16 cellular contexts compared by ENCODE assay signal in the genomic region with DNA sequence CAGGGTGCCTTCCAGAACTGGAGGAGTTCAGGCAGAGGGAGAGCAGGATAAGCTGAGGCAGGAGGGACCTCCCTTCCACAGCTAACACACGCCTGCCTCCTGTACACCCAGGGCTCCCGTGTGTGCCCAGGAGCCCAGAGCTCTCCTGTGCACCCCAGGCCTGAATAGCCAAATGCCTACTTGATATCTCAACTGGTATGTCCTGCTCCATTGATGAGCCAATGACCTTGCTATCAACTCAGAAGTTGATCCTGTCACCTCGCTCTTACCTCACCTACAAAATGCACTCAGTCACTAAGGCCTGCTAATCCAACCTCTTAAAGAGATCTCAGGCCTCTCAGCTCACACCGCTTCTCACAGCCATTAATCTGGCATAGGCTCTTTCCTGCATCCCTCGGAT. TPM values are rescaled to one million over a fixed set of nuclear protein-coding genes. Genes with fewer than 3 reads are reported as not detected.
A peak's percentile ranks its signal among the peaks of the same experiment; 100 is the strongest.
DNase-seq lines count a peak whose midpoint lies in the region; ATAC-seq, FAIRE-seq and TF ChIP-seq lines count a peak whose summit lies in the region.
"Had no signal": no experiment of that assay in that cellular context is flagged by ENCODE, and none has a peak within 500 bp of the region (broad histone marks: within the 10 kb centered on the region; RNA-seq: fewer than 3 reads in every experiment).

No MANE protein-coding gene starts in this region.

- no peak overlapping the region for H4K91ac ChIP-seq in neuronal stem cell (ENCODE audit: low read depth, low read length, poor library complexity)

- H3K9ac ChIP-seq in liver (ENCODE audit: low read depth in 1 of 2, low read length in 2 of 2) (no peak overlapping the region), HepG2 (ENCODE audit: insufficient read depth, low read depth, low read length) (no peak overlapping the region), neuronal stem cell (ENCODE audit: low read depth, low read length, poor library complexity) (peak overlapping the region; percentile 12)
- H3K9ac ChIP-seq: BLaER1 had no signal

- no peak for TF ChIP-seq RAD21 in liver (IDR thresholded peaks at IDR 0.05)
- no peak for TF ChIP-seq RAD21 in HepG2 (CRISPR knock-in tag; IDR thresholded peaks at IDR 0.05)

- H2BK5ac ChIP-seq in neuronal stem cell (ENCODE audit: low read length) = no peak overlapping the region

- H3K4me3 ChIP-seq in liver (ENCODE audit: low read depth in 1 of 3, low read length in 3 of 3) (no peak overlapping the region), HepG2 (replicated peaks in 1 of 3; ENCODE audit: insufficient read depth in 1 of 3, low read depth in 2 of 3, low read length in 3 of 3) (no peak overlapping the region), neuronal stem cell (ENCODE audit: low read length in 2 of 2) (no peak overlapping the region), upper lobe of left lung (no peak overlapping the region)
- H3K4me3 ChIP-seq: BLaER1 had no signal

- peak overlapping the region; percentile 35 for H2BK15ac ChIP-seq in neuronal stem cell (ENCODE audit: low read length)

- in situ Hi-C loops in HepG2 (cut with HindIII; ENCODE audit: extremely low pct_ligation_motif_present, low pct_unique_long_range_greater_than_20kb) = no loop called here
- in situ Hi-C loops in GM13977 (cut with MboI; ENCODE audit: low pct_unique_long_range_greater_than_20kb, low sequenced_read_pairs, unreplicated experiment) = loop anchor here (10.0 kb wide), 1 partner anchor 270 kb away; no protein-coding TSS in a partner anchor

- WGBS in liver = 65% methylated on average over 5 of the region's 5 CpGs
- 100% methylated on average over 3 of the region's 5 CpGs for WGBS in HepG2 (ENCODE audit: low lambda C conversion rate)
- WGBS in neuronal stem cell (ENCODE audit: extremely low coverage in 2 of 2, insufficient read length in 2 of 2, insufficient replicate concordance in 1 of 2), 2 donors = no CpG with 5 or more reads among the region's 5 CpGs
- WGBS in upper lobe of left lung, 2 donors = 72 to 87% methylated on average over 5 of the region's 5 CpGs

- FAIRE-seq in HepG2 (lab: Jason Lieb, UNC) = no peak
- FAIRE-seq: GM12892, H1 had no signal

- peak overlapping the region; percentile 23 for H4K8ac ChIP-seq in neuronal stem cell (ENCODE audit: low read depth, low read length)

- ATAC-seq in HepG2 (no peak; the same call in 2 of the 3 replicates), upper lobe of left lung (ENCODE audit: low FRiP score in 2 of 2) (no peak)

- H3K27ac ChIP-seq in liver (ENCODE audit: low read depth in 1 of 2, low read length in 2 of 2) = peak overlapping the region; percentile 73
- H3K27ac ChIP-seq in HepG2 (ENCODE audit: extremely low read length, insufficient read depth, low read length) = no peak overlapping the region
- no peak overlapping the region for H3K27ac ChIP-seq in neuronal stem cell (replicated peaks; ENCODE audit: low read length)
- H3K27ac ChIP-seq in upper lobe of left lung = no peak overlapping the region
- H3K27ac ChIP-seq: BLaER1 had no signal

- H2AFZ ChIP-seq in HepG2 (ENCODE audit: low read length) (no peak overlapping the region), neuronal stem cell (ENCODE audit: low read length) (no peak overlapping the region)

- BruUV-seq in HepG2 (replicated peaks; lab: Mats Ljungman, UMichigan) = no TSS peak

- H3K27me3 ChIP-seq in liver (ENCODE audit: control insufficient read depth in 4 of 4, insufficient read depth in 4 of 4, low read length in 3 of 4) (no peaks in the 10 kb centered on the region), HepG2 (ENCODE audit: control insufficient read depth in 1 of 2, insufficient read depth in 2 of 2, low read length in 2 of 2) (no peaks in the 10 kb centered on the region), neuronal stem cell (ENCODE audit: control insufficient read depth in 3 of 3, insufficient read depth in 3 of 3, low read depth in 1 of 3, low read length in 3 of 3) (peaks cover 0 to 51% (median 0%) of the 10 kb centered on the region in 3 experiments), upper lobe of left lung (no peaks in the 10 kb centered on the region)
- H3K27me3 ChIP-seq: BLaER1 had no signal

- H3K36me3 ChIP-seq in liver (ENCODE audit: control insufficient read depth in 4 of 4, insufficient read depth in 3 of 4, low read depth in 1 of 4, low read length in 3 of 4) = peaks cover 0 to 3% (median 0%) of the 10 kb centered on the region in 4 donors
- H3K36me3 ChIP-seq in HepG2 (replicated peaks in 1 of 2; ENCODE audit: control insufficient read depth in 1 of 2, insufficient read depth in 2 of 2, low read length in 2 of 2) = 0 out of 5 replicates have a peak, but pooled peaks cover 0 to 7% of the 10 kb centered on the region in 2 experiments
- H3K36me3 ChIP-seq in neuronal stem cell (replicated peaks in 1 of 2; ENCODE audit: control insufficient read depth in 2 of 2, insufficient read depth in 2 of 2, low read length in 2 of 2) = no peaks in the 10 kb centered on the region
- H3K36me3 ChIP-seq in upper lobe of left lung = peaks cover 0 to 4% (median 0%) of the 10 kb centered on the region in 4 donors
- H3K36me3 ChIP-seq: BLaER1 had no signal

- peak overlapping the region; percentile 63 for H3K23ac ChIP-seq in neuronal stem cell (ENCODE audit: low read depth, low read length, poor library complexity)

- CTCF ChIA-PET in HepG2 (lab: Yijun Ruan, JAX; ENCODE audit: low intra/inter-chr PET ratio, low total read pairs) = no interaction called here

- TF ChIP-seq EP300 in HepG2 (IDR thresholded peaks at IDR 0.05; ENCODE audit: low read depth in 2 of 2, low read length in 2 of 2) = no peak
- TF ChIP-seq EP300 in HepG2 (CRISPR knock-in tag; IDR thresholded peaks at IDR 0.05; ENCODE audit: borderline replicate concordance) = no peak
- TF ChIP-seq EP300 in upper lobe of left lung (IDR thresholded peaks at IDR 0.05) = no peak

- H3K4me2 ChIP-seq in HepG2 (ENCODE audit: low read depth, low read length) = no peak overlapping the region
- H3K4me2 ChIP-seq in neuronal stem cell (ENCODE audit: insufficient read depth, low read length, poor library complexity, severe bottlenecking) = no peak overlapping the region

- H3K79me2 ChIP-seq in HepG2 (ENCODE audit: insufficient read depth, low read length) = peaks cover 4% of the 10 kb centered on the region

- intact Hi-C loops in HepG2 (cut with micrococcal nuclease; ENCODE audit: unreplicated experiment) = no loop called here

- no peak overlapping the region for H3K4ac ChIP-seq in neuronal stem cell (ENCODE audit: low read length)

- no peak overlapping the region for H2BK120ac ChIP-seq in neuronal stem cell (ENCODE audit: low read depth, low read length)

- no peak overlapping the region for H2AK5ac ChIP-seq in neuronal stem cell (ENCODE audit: low read depth, low read length)

- DNase-seq in HepG2 (ENCODE audit: low spot score) (no peak), ecto neural progenitor cell (ENCODE audit: low spot score) (peak; percentile 20), neuronal stem cell (ENCODE audit: low spot score) (no peak), NCI-H748 treated with DMSO at 0.1 percent for 48 hours (lab: John Stamatoyannopoulos, UW) (no peak), upper lobe of left lung (no peak), GM13977 (ENCODE audit: low spot score) (no peak)
- DNase-seq: 8988T; CD4-positive, alpha-beta memory T cell; DMS153; DMS79; GDM1; H9 had no signal

- H2BK12ac ChIP-seq in neuronal stem cell (ENCODE audit: low read length) = no peak overlapping the region

- H4K20me1 ChIP-seq in HepG2 (ENCODE audit: insufficient read depth, low read length) = no peaks in the 10 kb centered on the region
- H4K20me1 ChIP-seq: BLaER1 had no signal

- H3K4me1 ChIP-seq in liver (ENCODE audit: control insufficient read depth in 4 of 4, insufficient read depth in 4 of 4, low read length in 3 of 4) (peaks cover 17 to 78% (median 66%) of the 10 kb centered on the region in 4 donors), HepG2 (ENCODE audit: insufficient read depth, low read length) (peaks cover 54% of the 10 kb centered on the region), neuronal stem cell (ENCODE audit: control insufficient read depth in 2 of 2, insufficient read depth in 1 of 2, low read depth in 1 of 2, low read length in 2 of 2) (peaks cover 0 to 1% of the 10 kb centered on the region in 2 donors), upper lobe of left lung (no peaks in the 10 kb centered on the region)

- no peaks in the 10 kb centered on the region for H3K9me3 ChIP-seq in liver (ENCODE audit: control insufficient read depth in 4 of 4, low read length in 3 of 4)
- no peaks in the 10 kb centered on the region for H3K9me3 ChIP-seq in HepG2 (ENCODE audit: low read length)
- H3K9me3 ChIP-seq in neuronal stem cell (replicated peaks in 1 of 2; ENCODE audit: control insufficient read depth in 2 of 2, insufficient read depth in 1 of 2, low read depth in 1 of 2, low read length in 2 of 2) = peaks cover 0 to 5% of the 10 kb centered on the region in 2 donors
- no peaks in the 10 kb centered on the region for H3K9me3 ChIP-seq in upper lobe of left lung
- H3K9me3 ChIP-seq: BLaER1 had no signal

- no peaks in the 10 kb centered on the region for H3K79me1 ChIP-seq in neuronal stem cell (ENCODE audit: low read depth, low read length)

- H3K18ac ChIP-seq in neuronal stem cell (ENCODE audit: low read length) = no peak overlapping the region

- no peak for TF ChIP-seq CTCF in liver (IDR thresholded peaks at IDR 0.05; ENCODE audit: low read depth, low read length, missing input control)
- TF ChIP-seq CTCF in HepG2 (CRISPR knock-in tag; IDR thresholded peaks at IDR 0.05) = no peak
- no peak for TF ChIP-seq CTCF in upper lobe of left lung (IDR thresholded peaks at IDR 0.05)
- TF ChIP-seq CTCF in GM13977 (IDR thresholded peaks at IDR 0.05; ENCODE audit: extremely low read depth, insufficient read depth, missing control alignments) = no peak

- POLR2A ChIA-PET in HepG2 (lab: Yijun Ruan, JAX) = no interaction called here

- TF ChIP-seq POLR2A in HepG2 (IDR thresholded peaks at IDR 0.05; ENCODE audit: insufficient read depth in 1 of 2, low read depth in 2 of 2, low read length in 2 of 2) = no peak
- TF ChIP-seq POLR2A in upper lobe of left lung (IDR thresholded peaks at IDR 0.05) = no peak

- H3K14ac ChIP-seq in neuronal stem cell (ENCODE audit: low read length) = no peak overlapping the region

RNA-seq across cellular contexts. Expression of gene ECHDC2, which starts 7.1 kb away (rescaled TPM):
- 100 to 1,000 TPM in 1 of 2 donors, 10 to 100 TPM in 1; 37.8 to 591 TPM for total RNA-seq in liver
- polyA plus RNA-seq in liver = 100 to 1,000 TPM; 269 to 302 TPM
- total RNA-seq in HepG2 (2016; rRNA removed; fragmentation: Illumina TruSeq; extraction: Trizol) = 27.3 and 48.1 TPM in 2 replicates
- total RNA-seq in HepG2 (2016; cell fraction: cytosol; rRNA removed; fragmentation: Illumina TruSeq; extraction: Trizol; ENCODE audit: low read depth) = 14.4 and 15.0 TPM in 2 replicates
- total RNA-seq in HepG2 (2016; cell fraction: insoluble cytoplasmic fraction; rRNA removed; fragmentation: Illumina TruSeq; extraction: Trizol) = 24.1 and 48.7 TPM in 2 replicates
- total RNA-seq in HepG2 (2016; cell fraction: membrane; rRNA removed; fragmentation: Illumina TruSeq; extraction: Trizol) = 27.6 and 28.1 TPM in 2 replicates
- 47.0 and 57.5 TPM in 2 replicates for total RNA-seq in HepG2 (2016; cell fraction: nucleus; rRNA removed; fragmentation: Illumina TruSeq; extraction: Trizol)
- 90.3 and 107 TPM in 2 replicates for polyA plus RNA-seq in HepG2 (2011; rRNA removed)
- 28.8 and 33.6 TPM in 2 replicates for polyA plus RNA-seq in HepG2 (2011; cell fraction: cytosol; rRNA removed)
- polyA plus RNA-seq in HepG2 (2011; cell fraction: nucleus; rRNA removed) = 324 and 383 TPM in 2 replicates
- polyA plus RNA-seq in HepG2 (2012) = 92.3 and 94.6 TPM in 2 replicates
- 10.1 and 14.1 TPM in 2 replicates for polyA plus RNA-seq in HepG2 (2016; cell fraction: cytosol; fragmentation: Illumina TruSeq; extraction: Trizol; ENCODE audit: low read depth)
- polyA plus RNA-seq in HepG2 (2016; cell fraction: insoluble cytoplasmic fraction; fragmentation: Illumina TruSeq; extraction: Trizol; ENCODE audit: low read depth) = 25.0 and 28.2 TPM in 2 replicates
- 15.4 and 18.5 TPM in 2 replicates for polyA plus RNA-seq in HepG2 (2016; cell fraction: membrane; fragmentation: Illumina TruSeq; extraction: Trizol; ENCODE audit: low read depth)
- polyA plus RNA-seq in HepG2 (2016; cell fraction: nucleus; fragmentation: Illumina TruSeq; extraction: Trizol; ENCODE audit: insufficient read depth, low read depth) = 222 and 224 TPM in 2 replicates
- polyA minus RNA-seq in HepG2 (2011; rRNA and poly(A)+ RNA removed; ENCODE audit: low replicate concordance) = 2.4 and 35.6 TPM in 2 replicates
- 5.5 and 7.3 TPM in 2 replicates for polyA minus RNA-seq in HepG2 (2011; cell fraction: cytosol; rRNA and poly(A)+ RNA removed)
- 75.6 and 105 TPM in 2 replicates for polyA minus RNA-seq in HepG2 (2011; cell fraction: nucleus; rRNA and poly(A)+ RNA removed)
- 6.2 TPM for polyA plus RNA-seq in neuronal stem cell (2013, experiment 1 of 2)
- polyA plus RNA-seq in neuronal stem cell (2013, experiment 2 of 2) = 6.6 TPM
- 100 to 1,000 TPM in 4 of 6 donors, 10 to 100 TPM in 2; 76.3 to 443 (median 113) TPM for total RNA-seq in upper lobe of left lung

RNA-seq across cellular contexts. Expression of gene SCP2, which starts 12.6 kb away (rescaled TPM):
- 100 to 1,000 TPM; 122 to 811 TPM for total RNA-seq in liver
- polyA plus RNA-seq in liver = 100 to 1,000 TPM; 330 to 727 TPM
- total RNA-seq in HepG2 (2016; rRNA removed; fragmentation: Illumina TruSeq; extraction: Trizol) = 133 and 215 TPM in 2 replicates
- total RNA-seq in HepG2 (2016; cell fraction: cytosol; rRNA removed; fragmentation: Illumina TruSeq; extraction: Trizol; ENCODE audit: low read depth) = 13.3 and 15.9 TPM in 2 replicates
- total RNA-seq in HepG2 (2016; cell fraction: insoluble cytoplasmic fraction; rRNA removed; fragmentation: Illumina TruSeq; extraction: Trizol) = 133 and 225 TPM in 2 replicates
- 33.4 and 38.1 TPM in 2 replicates for total RNA-seq in HepG2 (2016; cell fraction: membrane; rRNA removed; fragmentation: Illumina TruSeq; extraction: Trizol)
- 54.5 and 57.0 TPM in 2 replicates for total RNA-seq in HepG2 (2016; cell fraction: nucleus; rRNA removed; fragmentation: Illumina TruSeq; extraction: Trizol)
- polyA plus RNA-seq in HepG2 (2011; rRNA removed) = 45.6 and 59.0 TPM in 2 replicates
- polyA plus RNA-seq in HepG2 (2011; cell fraction: cytosol; rRNA removed) = 21.7 and 41.8 TPM in 2 replicates
- 11.2 and 21.2 TPM in 2 replicates for polyA plus RNA-seq in HepG2 (2011; cell fraction: nucleus; rRNA removed)
- polyA plus RNA-seq in HepG2 (2012) = 88.5 and 194 TPM in 2 replicates
- 12.4 and 13.4 TPM in 2 replicates for polyA plus RNA-seq in HepG2 (2016; cell fraction: cytosol; fragmentation: Illumina TruSeq; extraction: Trizol; ENCODE audit: low read depth)
- polyA plus RNA-seq in HepG2 (2016; cell fraction: insoluble cytoplasmic fraction; fragmentation: Illumina TruSeq; extraction: Trizol; ENCODE audit: low read depth) = 220 and 248 TPM in 2 replicates
- polyA plus RNA-seq in HepG2 (2016; cell fraction: membrane; fragmentation: Illumina TruSeq; extraction: Trizol; ENCODE audit: low read depth) = 28.4 and 29.4 TPM in 2 replicates
- polyA plus RNA-seq in HepG2 (2016; cell fraction: nucleus; fragmentation: Illumina TruSeq; extraction: Trizol; ENCODE audit: insufficient read depth, low read depth) = 75.9 and 81.4 TPM in 2 replicates
- polyA minus RNA-seq in HepG2 (2011; rRNA and poly(A)+ RNA removed; ENCODE audit: low replicate concordance) = 12.4 and 19.8 TPM in 2 replicates
- 30.3 and 35.0 TPM in 2 replicates for polyA minus RNA-seq in HepG2 (2011; cell fraction: cytosol; rRNA and poly(A)+ RNA removed)
- 32.4 and 42.5 TPM in 2 replicates for polyA minus RNA-seq in HepG2 (2011; cell fraction: nucleus; rRNA and poly(A)+ RNA removed)
- 42.9 TPM for polyA plus RNA-seq in neuronal stem cell (2013, experiment 1 of 2)
- polyA plus RNA-seq in neuronal stem cell (2013, experiment 2 of 2) = 44.2 TPM
- total RNA-seq in upper lobe of left lung = 100 to 1,000 TPM in 4 of 6 donors, 10 to 100 TPM in 2; 52.4 to 173 (median 131) TPM

Comparison
In these comparisons a context has a peak if more than half of its experiments do, and no peak if none do; other contexts are left out.
1. H3K27ac ChIP-seq: peak in liver (2 of 2); none in HepG2 (single experiment), neuronal stem cell (single experiment) and upper lobe of left lung (0 of 4).